ENCODE assay signal across 1 cellular context in the genomic region with DNA sequence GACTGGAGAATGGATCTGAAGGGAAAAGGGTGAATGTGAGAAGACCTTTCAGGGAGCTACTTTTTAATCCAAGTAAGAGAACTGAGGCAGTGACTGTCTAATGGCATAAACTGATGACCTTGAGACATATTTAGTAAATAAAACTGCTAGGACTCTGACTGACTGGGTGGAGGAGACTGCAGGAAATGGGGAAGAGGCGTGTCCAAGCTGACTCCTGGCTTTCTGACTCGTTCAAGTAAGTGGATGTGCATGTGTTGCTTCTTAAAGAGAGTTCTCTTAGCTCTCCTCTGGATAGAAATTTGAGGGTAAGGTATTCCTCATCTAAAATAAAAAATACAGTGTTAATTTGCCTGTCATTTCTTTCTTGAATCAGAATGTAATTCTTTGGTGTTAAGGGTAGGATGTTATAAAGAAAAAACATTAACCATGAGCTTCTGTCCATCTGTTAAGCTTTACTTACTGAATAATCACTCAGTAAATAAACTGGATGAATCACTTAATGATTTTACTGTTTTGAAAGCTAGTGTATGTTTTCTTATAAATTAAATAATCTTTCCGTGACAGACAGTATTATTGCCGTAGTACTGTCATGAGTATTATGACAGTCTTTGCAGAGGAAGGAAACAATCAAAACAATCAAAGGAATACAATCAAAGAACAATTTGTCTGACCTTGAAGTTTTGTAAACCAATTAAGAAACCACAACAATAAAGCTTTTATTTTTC.
TF ChIP-seq lines count a peak whose summit lies in the region.

No MANE protein-coding gene starts in this region.

TF ChIP-seq in A549, 52 proteins besides CTCF, POLR2A, EP300 and RAD21 (continued from another document):
- TF ChIP-seq ELK1 (IDR thresholded peaks at IDR 0.05; ENCODE audit: low read depth, low read length) (no peak), FOSL2 (IDR thresholded peaks at IDR 0.05) (no peak), FOSL2 (CRISPR knock-in tag; IDR thresholded peaks at IDR 0.05) (no peak), ESRRA (IDR thresholded peaks at IDR 0.05; ENCODE audit: borderline replicate concordance, low read length) (no peak), CBX8 (IDR thresholded peaks at IDR 0.05) (no peak)
